1 cellular context compared by ENCODE assay signal in genomic region chr13:40031031-40031430, GRCh38.
TF ChIP-seq lines count a peak whose summit lies in the region.

No MANE protein-coding gene starts in this region.

TF ChIP-seq in SK-N-SH, 30 proteins besides CTCF, POLR2A, EP300 and RAD21 (continued from another document):
- TF ChIP-seq, protein P1, sequence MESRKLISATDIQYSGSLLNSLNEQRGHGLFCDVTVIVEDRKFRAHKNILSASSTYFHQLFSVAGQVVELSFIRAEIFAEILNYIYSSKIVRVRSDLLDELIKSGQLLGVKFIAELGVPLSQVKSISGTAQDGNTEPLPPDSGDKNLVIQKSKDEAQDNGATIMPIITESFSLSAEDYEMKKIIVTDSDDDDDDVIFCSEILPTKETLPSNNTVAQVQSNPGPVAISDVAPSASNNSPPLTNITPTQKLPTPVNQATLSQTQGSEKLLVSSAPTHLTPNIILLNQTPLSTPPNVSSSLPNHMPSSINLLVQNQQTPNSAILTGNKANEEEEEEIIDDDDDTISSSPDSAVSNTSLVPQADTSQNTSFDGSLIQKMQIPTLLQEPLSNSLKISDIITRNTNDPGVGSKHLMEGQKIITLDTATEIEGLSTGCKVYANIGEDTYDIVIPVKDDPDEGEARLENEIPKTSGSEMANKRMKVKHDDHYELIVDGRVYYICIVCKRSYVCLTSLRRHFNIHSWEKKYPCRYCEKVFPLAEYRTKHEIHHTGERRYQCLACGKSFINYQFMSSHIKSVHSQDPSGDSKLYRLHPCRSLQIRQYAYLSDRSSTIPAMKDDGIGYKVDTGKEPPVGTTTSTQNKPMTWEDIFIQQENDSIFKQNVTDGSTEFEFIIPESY (IDR thresholded peaks at IDR 0.05; ENCODE audit: borderline replicate concordance, low read depth): no peak
- TF ChIP-seq YY1 (IDR thresholded peaks at IDR 0.05; ENCODE audit: low read depth) (no peak), RCOR1 (IDR thresholded peaks at IDR 0.05; ENCODE audit: low read length) (no peak), SIN3A (IDR thresholded peaks at IDR 0.05; ENCODE audit: borderline replicate concordance, low read depth, low read length) (no peak), NRF1 (IDR thresholded peaks at IDR 0.05; ENCODE audit: low read depth, low read length) (no peak), PBX3 (IDR thresholded peaks at IDR 0.05) (peak; percentile 92), SMC3 (IDR thresholded peaks at IDR 0.05; ENCODE audit: low read depth, low read length) (no peak), NFIC (IDR thresholded peaks at IDR 0.05; ENCODE audit: borderline replicate concordance) (peak; percentile 62), MEF2A (IDR thresholded peaks at IDR 0.05; ENCODE audit: borderline replicate concordance, low read depth) (no peak; the same call in 1 of the 2 replicates), CHD2 (IDR thresholded peaks at IDR 0.05; ENCODE audit: low read length, partially characterized antibody) (no peak), FOSL2 (IDR thresholded peaks at IDR 0.05; ENCODE audit: borderline replicate concordance, low read depth) (peak; percentile 69; the same call in 1 of the 2 replicates), RFX5 (IDR thresholded peaks at IDR 0.05; ENCODE audit: low read length) (no peak), GABPA (IDR thresholded peaks at IDR 0.05; ENCODE audit: low read depth) (no peak)
- TF ChIP-seq, protein P2, sequence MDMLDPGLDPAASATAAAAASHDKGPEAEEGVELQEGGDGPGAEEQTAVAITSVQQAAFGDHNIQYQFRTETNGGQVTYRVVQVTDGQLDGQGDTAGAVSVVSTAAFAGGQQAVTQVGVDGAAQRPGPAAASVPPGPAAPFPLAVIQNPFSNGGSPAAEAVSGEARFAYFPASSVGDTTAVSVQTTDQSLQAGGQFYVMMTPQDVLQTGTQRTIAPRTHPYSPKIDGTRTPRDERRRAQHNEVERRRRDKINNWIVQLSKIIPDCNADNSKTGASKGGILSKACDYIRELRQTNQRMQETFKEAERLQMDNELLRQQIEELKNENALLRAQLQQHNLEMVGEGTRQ (IDR thresholded peaks at IDR 0.05; ENCODE audit: borderline replicate concordance, low read depth, low read length): no peak
- TF ChIP-seq, protein P3, sequence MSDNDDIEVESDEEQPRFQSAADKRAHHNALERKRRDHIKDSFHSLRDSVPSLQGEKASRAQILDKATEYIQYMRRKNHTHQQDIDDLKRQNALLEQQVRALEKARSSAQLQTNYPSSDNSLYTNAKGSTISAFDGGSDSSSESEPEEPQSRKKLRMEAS (IDR thresholded peaks at IDR 0.05; ENCODE audit: low read depth): no peak
